ENCODE assay signal across 10 cellular contexts in the genomic region with DNA sequence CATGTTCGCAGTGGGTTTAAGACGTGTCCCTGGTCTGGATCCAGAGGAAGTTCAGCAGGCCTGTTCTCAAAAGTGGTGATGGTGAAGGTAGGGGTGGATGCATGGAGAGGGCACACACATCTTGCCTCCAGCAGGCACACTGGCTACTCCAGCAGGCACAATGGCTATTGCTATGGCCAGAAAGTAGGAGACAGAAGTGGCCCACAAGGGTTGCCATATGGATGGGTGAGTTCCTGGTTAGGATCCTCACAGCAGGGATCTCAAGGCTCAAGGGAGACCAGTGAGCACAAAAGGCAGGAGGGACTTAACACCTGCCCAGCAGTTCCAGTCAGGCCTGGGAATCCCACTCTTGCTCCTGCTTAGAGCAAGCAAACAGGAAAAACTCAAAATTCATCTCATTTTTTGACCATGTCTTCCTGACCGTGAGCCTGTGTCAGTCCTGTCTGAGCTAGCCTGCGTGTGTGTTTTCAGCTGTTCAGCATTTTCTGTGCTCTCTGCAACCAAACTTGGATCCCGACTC.
A peak's percentile ranks its signal among the peaks of the same experiment; 100 is the strongest.
DNase-seq lines count a peak whose midpoint lies in the region; TF ChIP-seq lines count a peak whose summit lies in the region.
"Had no signal": no experiment of that assay in that cellular context is flagged by ENCODE, and none has a peak within 500 bp of the region (broad histone marks: within the 10 kb centered on the region; RNA-seq: fewer than 3 reads in every experiment).

No MANE protein-coding gene starts in this region.

- peaks cover 100% of the 10 kb centered on the region for H3K4me1 ChIP-seq in BLaER1
- no peaks in the 10 kb centered on the region for H3K4me1 ChIP-seq in prostate gland (replicated peaks)

- peaks cover 81% of the 10 kb centered on the region for H4K20me1 ChIP-seq in BLaER1

- H3K4me2 ChIP-seq in BLaER1 = peak overlapping the region; percentile 92
- H3K4me2 ChIP-seq: hepatocyte had no signal

- peaks cover 0 to 2% (median 0%) of the 10 kb centered on the region in 7 donors for H3K9me3 Mint-ChIP-seq in CD14-positive monocyte

- H3K27me3 ChIP-seq in BLaER1 = no peaks in the 10 kb centered on the region
- no peaks in the 10 kb centered on the region for H3K27me3 ChIP-seq in H7 (ENCODE audit: control insufficient read depth, insufficient read depth, low read length)
- no peaks in the 10 kb centered on the region for H3K27me3 ChIP-seq in prostate gland (replicated peaks; ENCODE audit: insufficient read depth)
- H3K27me3 ChIP-seq: hepatocyte had no signal

- peaks cover 7% of the 10 kb centered on the region for H3K4me1 Mint-ChIP-seq in CD14-positive monocyte

- DNase-seq in H7 (peak; percentile 18), prostate gland (ENCODE audit: low spot score) (no peak), CD14-positive monocyte (ENCODE audit: low spot score) (no peak), HT-29 (ENCODE audit: low spot score) (no peak), NCI-H2081 (lab: John Stamatoyannopoulos, UW) (no peak)
- DNase-seq in activated CD8-positive, alpha-beta memory T cell treated with anti-CD3 and anti-CD28 coated beads, Interleukin-2, amount 50 U/mL, for 4 hours = no peak
- DNase-seq: stimulated activated naive CD4-positive, alpha-beta T cell treated with Interleukin-2 at 50 U/mL for 16 hours had no signal

- no peak for TF ChIP-seq CTCF in prostate gland (IDR thresholded peaks at IDR 0.05)
- no peak for TF ChIP-seq CTCF in CD14-positive monocyte (IDR thresholded peaks at IDR 0.05)

- H3K27me3 Mint-ChIP-seq in CD14-positive monocyte (ENCODE audit: low read depth in 3 of 3) = no peaks in the 10 kb centered on the region

- 71% methylated on average over 5 of the region's 5 CpGs for WGBS in prostate gland

- peak overlapping the region; percentile 63 for H3K9ac ChIP-seq in BLaER1

- H3K4me3 ChIP-seq in BLaER1 = peak overlapping the region; percentile 49
- no peak overlapping the region for H3K4me3 ChIP-seq in H7 (ENCODE audit: insufficient read depth, low read depth, low read length)
- no peak overlapping the region for H3K4me3 ChIP-seq in prostate gland
- H3K4me3 ChIP-seq: hepatocyte had no signal

- H3K36me3 Mint-ChIP-seq in CD14-positive monocyte = peaks cover 12 to 16% of the 10 kb centered on the region in 2 donors

- H3K27ac ChIP-seq in BLaER1 (peak overlapping the region; percentile 73), cingulate gyrus (ENCODE audit: low read depth, low read length) (peak overlapping the region; percentile 50), prostate gland (peak overlapping the region; percentile 1 to 60)
- H3K27ac ChIP-seq: hepatocyte had no signal

- intact Hi-C loops in prostate gland (cut with DNase I) = no loop called here
- intact Hi-C loops in CD14-positive monocyte (cut with micrococcal nuclease) = no loop called here

- no peak for TF ChIP-seq POLR2A in prostate gland (IDR thresholded peaks at IDR 0.05)

- no peaks in the 10 kb centered on the region for H3K9me3 ChIP-seq in BLaER1
- H3K9me3 ChIP-seq in prostate gland = no peaks in the 10 kb centered on the region

- peaks cover 75% of the 10 kb centered on the region for H3K36me3 ChIP-seq in BLaER1
- peaks cover 37% of the 10 kb centered on the region for H3K36me3 ChIP-seq in H7 (replicated peaks; ENCODE audit: control insufficient read depth, insufficient read depth, low read length)
- peaks cover 8% of the 10 kb centered on the region in 2 donors for H3K36me3 ChIP-seq in prostate gland

- no peak overlapping the region for H3K27ac Mint-ChIP-seq in CD14-positive monocyte

- no peak overlapping the region for H3K4me3 Mint-ChIP-seq in CD14-positive monocyte
